ENCODE assay signal across 15 cellular contexts in the genomic region with DNA sequence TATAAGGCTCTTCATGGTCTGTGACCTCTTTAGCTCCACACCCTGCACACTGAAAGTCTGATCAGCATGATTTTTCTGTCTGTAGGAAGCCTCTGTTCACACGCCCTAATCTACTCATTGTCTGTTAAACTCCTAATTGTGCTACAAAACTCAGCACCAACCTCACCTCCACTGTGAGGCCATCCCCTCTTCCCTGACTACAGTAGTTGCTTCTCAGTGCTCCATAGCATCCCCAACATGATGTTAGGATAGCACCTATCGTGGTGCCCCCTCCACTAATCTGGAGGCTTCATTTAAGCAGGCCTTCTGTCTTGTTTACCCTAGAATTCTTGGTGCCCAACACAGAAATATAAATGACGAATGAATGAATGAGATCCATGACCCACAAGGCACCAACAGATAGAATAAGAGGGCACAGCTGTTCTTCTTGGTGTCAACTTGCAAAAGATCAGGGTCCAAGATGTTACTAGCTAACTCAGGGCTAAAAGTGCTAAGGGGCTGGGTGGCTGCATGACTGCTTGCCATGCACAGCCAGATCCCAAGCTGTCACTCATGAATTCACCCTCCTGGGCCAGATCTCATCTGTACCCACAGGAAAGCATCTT. TPM values are rescaled to one million over a fixed set of nuclear protein-coding genes. Genes with fewer than 3 reads are reported as not detected.
DNase-seq lines count a peak whose midpoint lies in the region; ATAC-seq and TF ChIP-seq lines count a peak whose summit lies in the region.
"Had no signal": no experiment of that assay in that cellular context is flagged by ENCODE, and none has a peak within 500 bp of the region (broad histone marks: within the 10 kb centered on the region; RNA-seq: fewer than 3 reads in every experiment).

No MANE protein-coding gene starts in this region.

- ATAC-seq in HG03442 (IDR thresholded peaks at IDR 0.05; ENCODE audit: unreplicated experiment) (peak; percentile 25), natural killer cell (no peak)
- ATAC-seq in effector memory CD8-positive, alpha-beta T cell (replicated peaks) = no peak
- ATAC-seq: right lobe of liver had no signal

- no peak overlapping the region for H3K4me3 Mint-ChIP-seq in activated T-helper 1 cell treated with anti-CD3 and anti-CD28 coated beads, Interleukin-12 subunit alpha, Interleukin-12 subunit beta, Interleukin-2, Interleukin-4 antibody, amounts not matched to agents 30 ng/mL and 10 ng/mL and 1 ng/mL, durations not matched to agents 14 hours and 24 hours and 36 hours
- peak overlapping the region; percentile 48 for H3K4me3 Mint-ChIP-seq in natural killer cell
- H3K4me3 Mint-ChIP-seq in effector memory CD8-positive, alpha-beta T cell = no peak overlapping the region
- H3K4me3 Mint-ChIP-seq: brain had no signal

- DNase-seq in GM12865 (ENCODE audit: low read depth) (no peak), natural killer cell (no peak), posterior cingulate gyrus (no peak)
- no peak for DNase-seq in activated T-helper 1 cell treated with anti-CD3 and anti-CD28 coated beads, Interleukin-12 subunit alpha, Interleukin-12 subunit beta, Interleukin-2, Interleukin-4 antibody, amounts not matched to agents 30 ng/mL and 10 ng/mL and 1 ng/mL, durations not matched to agents 14 hours and 24 hours and 36 hours (ENCODE audit: low spot score)
- no peak for DNase-seq in effector memory CD8-positive, alpha-beta T cell
- no peak for DNase-seq in effector CD4-positive, alpha-beta T cell
- DNase-seq: activated naive CD4-positive, alpha-beta T cell; BE2C; hippocampal formation; NCI-H187; NCI-H446 treated with DMSO at 0.1 percent for 48 hours; occipital lobe; right lobe of liver had no signal

- peaks cover 3% of the 10 kb centered on the region for H3K36me3 Mint-ChIP-seq in activated T-helper 1 cell treated with anti-CD3 and anti-CD28 coated beads, Interleukin-12 subunit alpha, Interleukin-12 subunit beta, Interleukin-2, Interleukin-4 antibody, amounts not matched to agents 30 ng/mL and 10 ng/mL and 1 ng/mL, durations not matched to agents 14 hours and 24 hours and 36 hours (ENCODE audit: low read depth)
- no peaks in the 10 kb centered on the region for H3K36me3 Mint-ChIP-seq in natural killer cell
- H3K36me3 Mint-ChIP-seq in effector memory CD8-positive, alpha-beta T cell (ENCODE audit: insufficient read depth) = no peaks in the 10 kb centered on the region
- H3K36me3 Mint-ChIP-seq: brain had no signal

- peaks cover 4% of the 10 kb centered on the region for H3K9me3 Mint-ChIP-seq in activated T-helper 1 cell treated with anti-CD3 and anti-CD28 coated beads, Interleukin-12 subunit alpha, Interleukin-12 subunit beta, Interleukin-2, Interleukin-4 antibody, amounts not matched to agents 30 ng/mL and 10 ng/mL and 1 ng/mL, durations not matched to agents 14 hours and 24 hours and 36 hours
- H3K9me3 Mint-ChIP-seq in natural killer cell = no peaks in the 10 kb centered on the region
- no peaks in the 10 kb centered on the region for H3K9me3 Mint-ChIP-seq in effector memory CD8-positive, alpha-beta T cell

- intact Hi-C loops in activated T-helper 1 cell treated with anti-CD3 and anti-CD28 coated beads, Interleukin-12 subunit alpha, Interleukin-12 subunit beta, Interleukin-2, Interleukin-4 antibody, amounts not matched to agents 30 ng/mL and 10 ng/mL and 1 ng/mL, durations not matched to agents 14 hours and 24 hours and 36 hours (cut with micrococcal nuclease) = loop anchor here (1.0 to 2.0 kb wide), 3 partner anchors 8 to 30 kb away; no protein-coding TSS in a partner anchor
- intact Hi-C loops in natural killer cell (cut with micrococcal nuclease) (no loop called here), posterior cingulate gyrus (cut with DNase I) (no loop called here)

- H3K4me3 ChIP-seq in GM12865 (ENCODE audit: low read depth, low read length) = peak overlapping the region; percentile 79
- H3K4me3 ChIP-seq: right lobe of liver had no signal

- no peak for TF ChIP-seq CTCF in GM12865 (IDR thresholded peaks at IDR 0.05; ENCODE audit: insufficient read depth, low read depth, low read length, missing control alignments)
- TF ChIP-seq CTCF in natural killer cell (IDR thresholded peaks at IDR 0.05) = no peak

- H3K4me1 Mint-ChIP-seq in activated T-helper 1 cell treated with anti-CD3 and anti-CD28 coated beads, Interleukin-12 subunit alpha, Interleukin-12 subunit beta, Interleukin-2, Interleukin-4 antibody, amounts not matched to agents 30 ng/mL and 10 ng/mL and 1 ng/mL, durations not matched to agents 14 hours and 24 hours and 36 hours (ENCODE audit: low read depth) = peaks cover 39% of the 10 kb centered on the region
- peaks cover 37 to 52% of the 10 kb centered on the region in 2 donors for H3K4me1 Mint-ChIP-seq in natural killer cell
- peaks cover 11 to 15% of the 10 kb centered on the region in 2 donors for H3K4me1 Mint-ChIP-seq in effector memory CD8-positive, alpha-beta T cell (ENCODE audit: low read depth in 2 of 2)

- H3K27ac Mint-ChIP-seq in activated T-helper 1 cell treated with anti-CD3 and anti-CD28 coated beads, Interleukin-12 subunit alpha, Interleukin-12 subunit beta, Interleukin-2, Interleukin-4 antibody, amounts not matched to agents 30 ng/mL and 10 ng/mL and 1 ng/mL, durations not matched to agents 14 hours and 24 hours and 36 hours = peak overlapping the region; percentile 77
- H3K27ac Mint-ChIP-seq in natural killer cell = peak overlapping the region; percentile 22 to 45
- no peak overlapping the region for H3K27ac Mint-ChIP-seq in effector memory CD8-positive, alpha-beta T cell
- H3K27ac Mint-ChIP-seq: brain had no signal

- H3K27me3 Mint-ChIP-seq in activated T-helper 1 cell treated with anti-CD3 and anti-CD28 coated beads, Interleukin-12 subunit alpha, Interleukin-12 subunit beta, Interleukin-2, Interleukin-4 antibody, amounts not matched to agents 30 ng/mL and 10 ng/mL and 1 ng/mL, durations not matched to agents 14 hours and 24 hours and 36 hours (ENCODE audit: insufficient read depth) = peaks cover 27% of the 10 kb centered on the region
- no peaks in the 10 kb centered on the region for H3K27me3 Mint-ChIP-seq in natural killer cell (ENCODE audit: low read depth in 2 of 2)
- H3K27me3 Mint-ChIP-seq in effector memory CD8-positive, alpha-beta T cell = no peaks in the 10 kb centered on the region

RNA-seq across cellular contexts. Expression of gene HEG1, which starts 55.2 kb away (rescaled TPM):
- total RNA-seq in activated T-helper 1 cell treated with anti-CD3 and anti-CD28 coated beads, Interleukin-12 subunit alpha, Interleukin-12 subunit beta, Interleukin-2, Interleukin-4 antibody, amounts not matched to agents 30 ng/mL and 10 ng/mL and 1 ng/mL, durations not matched to agents 14 hours and 24 hours and 36 hours = 43.7 and 45.1 TPM in 2 replicates
- 10 to 100 TPM; 52.1 to 83.5 (median 68.1) TPM for total RNA-seq in natural killer cell

Comparison
In these comparisons a context has a peak if more than half of its experiments do, and no peak if none do; other contexts are left out.
1. H3K27ac Mint-ChIP-seq: peak in activated T-helper 1 cell treated with anti-CD3 and anti-CD28 coated beads, Interleukin-12 subunit alpha, Interleukin-12 subunit beta, Interleukin-2, Interleukin-4 antibody, amounts not matched to agents 30 ng/mL and 10 ng/mL and 1 ng/mL, durations not matched to agents 14 hours and 24 hours and 36 hours (single experiment) and natural killer cell (2 of 2); none in effector memory CD8-positive, alpha-beta T cell (0 of 2).